1 cellular context compared by ENCODE assay signal in the genomic region with DNA sequence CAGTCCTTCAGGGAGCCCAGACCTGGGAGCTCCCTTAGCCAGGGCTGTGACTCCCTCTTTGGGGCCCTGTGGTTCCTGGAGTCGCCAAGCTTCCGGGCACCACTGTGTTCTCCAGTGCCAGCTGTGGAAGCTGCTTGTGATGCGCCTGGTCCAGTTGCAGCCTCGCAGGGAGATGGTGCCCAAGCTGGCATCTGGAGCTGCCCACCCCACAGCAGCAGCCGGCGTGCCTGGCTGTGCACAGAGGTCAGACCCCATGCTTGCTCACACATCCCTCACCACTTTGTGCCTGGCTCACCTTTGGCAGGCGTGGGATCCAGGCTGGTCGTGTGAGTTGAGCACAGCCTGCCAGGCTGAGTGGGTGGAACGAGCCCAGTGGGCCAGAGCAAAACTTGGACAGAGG.
TF ChIP-seq lines count a peak whose summit lies in the region.

No MANE protein-coding gene starts in this region.

TF ChIP-seq in H1, 55 proteins besides CTCF, POLR2A, EP300 and RAD21:
- no peak for TF ChIP-seq TCF12 (IDR thresholded peaks at IDR 0.05; ENCODE audit: low read depth, low read length)
- no peak for TF ChIP-seq SIX5 (IDR thresholded peaks at IDR 0.05; ENCODE audit: low read depth, low read length)
- TF ChIP-seq KDM5A (IDR thresholded peaks at IDR 0.05; ENCODE audit: low read length), result no peak
- no peak for TF ChIP-seq CHD2 (IDR thresholded peaks at IDR 0.05; ENCODE audit: low read length)
- TF ChIP-seq POU5F1 (IDR thresholded peaks at IDR 0.05; ENCODE audit: low read depth, low read length), result no peak
- no peak for TF ChIP-seq CREB1 (IDR thresholded peaks at IDR 0.05)
- no peak for TF ChIP-seq BACH1 (IDR thresholded peaks at IDR 0.05; ENCODE audit: low read length)
- TF ChIP-seq SIN3A (conservative IDR thresholded peaks at IDR 0.05 in 1 of 2, IDR thresholded peaks at IDR 0.05 in 1 of 2; ENCODE audit: low read depth in 1 of 2, low read length in 2 of 2), result no peak
- no peak for TF ChIP-seq KDM4A (IDR thresholded peaks at IDR 0.05; ENCODE audit: low read depth, low read length, severe bottlenecking)
